7 cellular contexts compared by ENCODE assay signal in the genomic region with DNA sequence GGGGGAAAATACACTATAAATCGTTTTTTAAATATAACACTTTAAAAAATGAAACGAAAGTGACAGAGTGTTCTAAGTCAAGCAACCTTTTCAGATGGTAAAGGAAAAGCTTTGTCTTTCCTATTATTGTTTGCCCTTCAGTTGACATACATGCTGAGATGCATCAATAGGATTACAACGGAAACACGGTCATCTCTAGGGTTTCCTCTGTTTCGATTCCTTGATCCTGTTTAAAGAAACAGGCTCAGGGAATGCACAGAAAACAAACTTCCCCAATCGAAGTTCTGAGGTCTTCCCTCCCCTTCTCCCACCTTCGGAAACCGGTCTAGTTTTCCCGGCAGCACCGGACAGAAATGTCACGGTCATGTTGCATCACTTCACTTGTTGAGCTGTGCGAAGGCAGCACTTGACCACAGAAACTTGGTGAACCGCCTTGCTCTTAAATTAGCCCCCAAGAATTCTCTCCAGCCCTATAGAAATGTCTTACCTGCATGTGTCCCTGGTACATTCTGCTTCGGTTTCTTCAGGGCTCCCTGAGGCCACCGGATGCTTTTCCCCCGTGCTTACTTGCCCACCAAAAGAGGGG. TPM values are rescaled to one million over a fixed set of nuclear protein-coding genes. Genes with fewer than 3 reads are reported as not detected.
DNase-seq lines count a peak whose midpoint lies in the region; ATAC-seq and TF ChIP-seq lines count a peak whose summit lies in the region.

No MANE protein-coding gene starts in this region.

- ATAC-seq in GM18519 (IDR thresholded peaks at IDR 0.05; ENCODE audit: low FRiP score, unreplicated experiment) (peak; percentile 43), GM21529 (IDR thresholded peaks at IDR 0.05; ENCODE audit: unreplicated experiment) (peak; percentile 67)
- peak in 1 of 2 donors; percentile 39 for ATAC-seq in stimulated activated naive B cell treated with anti-CD40 and anti-IgM and Interleukin-4, amounts not matched to agents 10 μg/mL and 1 μg/mL and 100 μg/mL, for 72 hours (replicated peaks)

- BruUV-seq in MCF 10A (replicated peaks; lab: Mats Ljungman, UMichigan), result no TSS peak
- BruUV-seq in A673 (replicated peaks; lab: Mats Ljungman, UMichigan), result no TSS peak

- peaks cover 25% of the 10 kb centered on the region for H3K4me1 Mint-ChIP-seq in MCF 10A (ENCODE audit: insufficient read depth, unreplicated experiment)
- peaks cover 8 to 11% of the 10 kb centered on the region in 2 donors for H3K4me1 Mint-ChIP-seq in stimulated activated naive B cell treated with anti-CD40 and anti-IgM and Interleukin-4, amounts not matched to agents 10 μg/mL and 1 μg/mL and 100 μg/mL, for 72 hours

- POLR2A ChIA-PET in MCF 10A (lab: Yijun Ruan, JAX) (interaction anchor here (0.9 kb wide), 1 partner anchor 16 kb away, joined by 4 read pairs; no protein-coding TSS in a partner anchor), A673 (lab: Charles Lee; ENCODE audit: low non-redundant PET) (interaction anchor here (0.5 kb wide), 1 partner anchor 10 kb away, joined by 3 read pairs; no protein-coding TSS in a partner anchor)

- H3K9me3 ChIP-seq in KOPT-K1 (ENCODE audit: insufficient read depth, low read length, poor library complexity, severe bottlenecking) (no peaks in the 10 kb centered on the region), A673 (ENCODE audit: low read depth, low read length, poor library complexity, severe bottlenecking) (no peaks in the 10 kb centered on the region)

- H3K4me1 ChIP-seq in A673 (ENCODE audit: insufficient read depth, low read length, poor library complexity, severe bottlenecking), result no peaks in the 10 kb centered on the region

- no peaks in the 10 kb centered on the region for H3K36me3 ChIP-seq in KOPT-K1 (ENCODE audit: insufficient read depth, low read length)
- H3K36me3 ChIP-seq in A673 (ENCODE audit: insufficient read depth, low read length, poor library complexity, severe bottlenecking), result no peaks in the 10 kb centered on the region

- peaks cover 7% of the 10 kb centered on the region for H3K36me3 Mint-ChIP-seq in MCF 10A (ENCODE audit: insufficient read depth, unreplicated experiment)
- H3K36me3 Mint-ChIP-seq in stimulated activated naive B cell treated with anti-CD40 and anti-IgM and Interleukin-4, amounts not matched to agents 10 μg/mL and 1 μg/mL and 100 μg/mL, for 72 hours, result no peaks in the 10 kb centered on the region

- CTCF ChIA-PET in MCF 10A (lab: Yijun Ruan, JAX) (no interaction called here), A673 (lab: Charles Lee) (no interaction called here)

- TF ChIP-seq CTCF in MCF 10A (IDR thresholded peaks at IDR 0.05; ENCODE audit: unreplicated experiment), result no peak
- no peak for TF ChIP-seq CTCF in A673 (conservative IDR thresholded peaks at IDR 0.05; ENCODE audit: low read depth, low read length)

- peak overlapping the region; percentile 43 for H3K4me3 Mint-ChIP-seq in MCF 10A (ENCODE audit: unreplicated experiment)
- peak overlapping the region; percentile 8 to 65 for H3K4me3 Mint-ChIP-seq in stimulated activated naive B cell treated with anti-CD40 and anti-IgM and Interleukin-4, amounts not matched to agents 10 μg/mL and 1 μg/mL and 100 μg/mL, for 72 hours

- peak overlapping the region; percentile 88 for H3K27ac ChIP-seq in KOPT-K1 (ENCODE audit: low read depth, low read length, poor library complexity, severe bottlenecking)
- no peak overlapping the region for H3K27ac ChIP-seq in A673 (ENCODE audit: low read depth, low read length, poor library complexity, severe bottlenecking)

- peaks cover 13% of the 10 kb centered on the region for H3K27me3 Mint-ChIP-seq in MCF 10A (ENCODE audit: insufficient read depth, unreplicated experiment)
- peaks cover 37 to 60% of the 10 kb centered on the region in 2 donors for H3K27me3 Mint-ChIP-seq in stimulated activated naive B cell treated with anti-CD40 and anti-IgM and Interleukin-4, amounts not matched to agents 10 μg/mL and 1 μg/mL and 100 μg/mL, for 72 hours

- H3K27ac Mint-ChIP-seq in MCF 10A (ENCODE audit: low read depth, unreplicated experiment), result no peak overlapping the region
- H3K27ac Mint-ChIP-seq in stimulated activated naive B cell treated with anti-CD40 and anti-IgM and Interleukin-4, amounts not matched to agents 10 μg/mL and 1 μg/mL and 100 μg/mL, for 72 hours, result peak overlapping the region; percentile 9

- no peak for DNase-seq in MCF 10A (ENCODE audit: unreplicated experiment)
- DNase-seq in stimulated activated naive B cell treated with anti-CD40 and anti-IgM and Interleukin-4, amounts not matched to agents 10 μg/mL and 1 μg/mL and 100 μg/mL, for 72 hours, result no peak
- DNase-seq in GDM1 (lab: John Stamatoyannopoulos, UW), result no peak
- DNase-seq in A673 (ENCODE audit: low spot score), result no peak

- H3K27me3 ChIP-seq in A673 (replicated peaks; ENCODE audit: insufficient read depth, low read depth, low read length, poor library complexity), result peaks cover 80% of the 10 kb centered on the region

- H3K4me3 ChIP-seq in A673 (ENCODE audit: low read depth, low read length, poor library complexity, severe bottlenecking), result no peak overlapping the region

- intact Hi-C loops in MCF 10A (cut with micrococcal nuclease) (no loop called here), A673 (cut with micrococcal nuclease; ENCODE audit: unreplicated experiment) (no loop called here)

- H3K9me3 Mint-ChIP-seq in MCF 10A (ENCODE audit: unreplicated experiment), result no peaks in the 10 kb centered on the region
- H3K9me3 Mint-ChIP-seq in stimulated activated naive B cell treated with anti-CD40 and anti-IgM and Interleukin-4, amounts not matched to agents 10 μg/mL and 1 μg/mL and 100 μg/mL, for 72 hours, result peaks cover 0 to 1% of the 10 kb centered on the region in 2 donors

RNA-seq across cellular contexts. Expression of a gene that starts 0.6 kb away (rescaled TPM):
- total RNA-seq in MCF 10A (2022) (0.32 and 0.47 TPM in 2 replicates), A673 (2021) (not detected in 2 replicates)
